8 cellular contexts compared by ENCODE assay signal in genomic region chr1:37901191-37901892, GRCh38. TPM values are rescaled to one million over a fixed set of nuclear protein-coding genes. Genes with fewer than 3 reads are reported as not detected.
DNase-seq lines count a peak whose midpoint lies in the region; ATAC-seq lines count a peak whose summit lies in the region.
"Had no signal": no experiment of that assay in that cellular context is flagged by ENCODE, and none has a peak within 500 bp of the region (broad histone marks: within the 10 kb centered on the region; RNA-seq: fewer than 3 reads in every experiment).

No MANE protein-coding gene starts in this region.

- H3K27ac ChIP-seq in naive thymus-derived CD4-positive, alpha-beta T cell (ENCODE audit: low read depth, low read length), result no peak overlapping the region
- H3K27ac ChIP-seq: colonic mucosa had no signal

- no peak overlapping the region for H3K4me3 Mint-ChIP-seq in naive thymus-derived CD4-positive, alpha-beta T cell

- no peaks in the 10 kb centered on the region for H3K27me3 ChIP-seq in naive thymus-derived CD4-positive, alpha-beta T cell (ENCODE audit: control insufficient read depth in 2 of 2, insufficient read depth in 2 of 2, low read length in 2 of 2)
- H3K27me3 ChIP-seq: colonic mucosa had no signal

- POLR2A ChIA-PET in naive thymus-derived CD4-positive, alpha-beta T cell (lab: Charles Lee), result no interaction called here

- peaks cover 0 to 10% (median 8%) of the 10 kb centered on the region in 7 donors for H3K4me1 Mint-ChIP-seq in naive thymus-derived CD4-positive, alpha-beta T cell

- DNase-seq in KBM-7 (peak; percentile 82), NCI-H2196 treated with DMSO at 0.1 percent for 48 hours (lab: John Stamatoyannopoulos, UW; ENCODE audit: unreplicated experiment) (no peak), ACHN (no peak), NCI-H748 treated with DMSO at 0.1 percent for 48 hours (lab: John Stamatoyannopoulos, UW) (no peak)
- DNase-seq in naive thymus-derived CD4-positive, alpha-beta T cell, result no peak
- DNase-seq: colonic mucosa had no signal

- ATAC-seq in GM18867 (IDR thresholded peaks at IDR 0.05; ENCODE audit: unreplicated experiment) (peak; percentile 58), GM21529 (IDR thresholded peaks at IDR 0.05; ENCODE audit: unreplicated experiment) (peak; percentile 68)
- peak; percentile 45 for ATAC-seq in naive thymus-derived CD4-positive, alpha-beta T cell

- no peaks in the 10 kb centered on the region for H3K27me3 Mint-ChIP-seq in naive thymus-derived CD4-positive, alpha-beta T cell

- no peaks in the 10 kb centered on the region for H3K4me1 ChIP-seq in naive thymus-derived CD4-positive, alpha-beta T cell (ENCODE audit: control insufficient read depth in 2 of 2, insufficient read depth in 2 of 2, low read length in 2 of 2)
- H3K4me1 ChIP-seq: colonic mucosa had no signal

- H3K9me3 Mint-ChIP-seq in naive thymus-derived CD4-positive, alpha-beta T cell, result peaks cover 0 to 3% (median 0%) of the 10 kb centered on the region in 11 donors

- intact Hi-C loops in naive thymus-derived CD4-positive, alpha-beta T cell (cut with micrococcal nuclease), result no loop called here

- peak overlapping the region in 5 of 9 donors; percentile 2 to 74 (median 43) for H3K27ac Mint-ChIP-seq in naive thymus-derived CD4-positive, alpha-beta T cell

- peaks cover 0 to 10% (median 9%) of the 10 kb centered on the region in 5 donors for H3K36me3 Mint-ChIP-seq in naive thymus-derived CD4-positive, alpha-beta T cell

- no peaks in the 10 kb centered on the region for H3K36me3 ChIP-seq in naive thymus-derived CD4-positive, alpha-beta T cell (ENCODE audit: control insufficient read depth in 2 of 3, insufficient read depth in 3 of 3, low read length in 3 of 3)
- H3K36me3 ChIP-seq: colonic mucosa had no signal

- in situ Hi-C loops in KBM-7 (cut with MboI; ENCODE audit: low pct_unique_long_range_greater_than_20kb, low sequenced_read_pairs) (no loop called here), ACHN (cut with HindIII; ENCODE audit: low pct_ligation_motif_present, low pct_unique_long_range_greater_than_20kb, low sequenced_read_pairs) (no loop called here)

- H3K4me3 ChIP-seq in naive thymus-derived CD4-positive, alpha-beta T cell (ENCODE audit: low read length), result no peak overlapping the region
- H3K4me3 ChIP-seq: colonic mucosa had no signal

- peaks cover 0 to 5% (median 0%) of the 10 kb centered on the region in 3 experiments for H3K9me3 ChIP-seq in naive thymus-derived CD4-positive, alpha-beta T cell (ENCODE audit: control insufficient read depth in 2 of 3, low read length in 3 of 3)
- H3K9me3 ChIP-seq: colonic mucosa had no signal

- CTCF ChIA-PET in naive thymus-derived CD4-positive, alpha-beta T cell (lab: Charles Lee), result no interaction called here

RNA-seq across cellular contexts. Expression of gene MTF1, which starts 42.0 kb away (rescaled TPM):
- 10 to 100 TPM; 22.9 to 45.2 (median 27.1) TPM for total RNA-seq in naive thymus-derived CD4-positive, alpha-beta T cell
- polyA plus RNA-seq in naive thymus-derived CD4-positive, alpha-beta T cell, result 10 to 100 TPM; 25.2 to 27.1 TPM

RNA-seq across cellular contexts. Expression of gene INPP5B, which starts 45.5 kb away (rescaled TPM):
- 10 to 100 TPM; 23.3 to 35.7 (median 30.6) TPM for total RNA-seq in naive thymus-derived CD4-positive, alpha-beta T cell
- 10 to 100 TPM; 14.1 to 23.9 TPM for polyA plus RNA-seq in naive thymus-derived CD4-positive, alpha-beta T cell
